24 cellular contexts compared by ENCODE assay signal in the genomic region with DNA sequence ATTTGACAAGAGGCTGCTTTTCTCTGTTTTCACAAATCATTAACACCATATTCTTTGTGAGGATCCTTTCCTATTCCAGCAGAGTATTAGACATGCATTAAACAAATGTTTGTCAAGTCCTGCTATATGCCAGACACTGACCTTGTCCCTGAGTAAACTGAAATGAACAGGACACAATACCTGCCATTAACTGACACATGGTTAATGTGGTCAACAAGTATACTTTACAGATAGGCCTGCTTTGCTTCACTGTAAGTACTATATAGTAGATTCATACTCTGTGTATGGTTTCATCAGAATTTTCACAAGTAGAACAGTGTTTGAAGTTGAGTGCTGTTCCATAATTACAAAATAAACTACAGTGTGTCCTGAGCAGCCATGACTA. TPM values are rescaled to one million over a fixed set of nuclear protein-coding genes. Genes with fewer than 3 reads are reported as not detected.
A peak's percentile ranks its signal among the peaks of the same experiment; 100 is the strongest.
DNase-seq lines count a peak whose midpoint lies in the region; ATAC-seq and TF ChIP-seq lines count a peak whose summit lies in the region.
"Had no signal": no experiment of that assay in that cellular context is flagged by ENCODE, and none has a peak within 500 bp of the region (broad histone marks: within the 10 kb centered on the region; RNA-seq: fewer than 3 reads in every experiment).

No MANE protein-coding gene starts in this region.

- H3K9me3 ChIP-seq in CD4-positive, CD25-positive, alpha-beta regulatory T cell (ENCODE audit: control insufficient read depth in 2 of 2, low read length in 2 of 2) = no peaks in the 10 kb centered on the region
- no peaks in the 10 kb centered on the region for H3K9me3 ChIP-seq in naive thymus-derived CD4-positive, alpha-beta T cell (ENCODE audit: control insufficient read depth in 2 of 3, low read length in 3 of 3)
- H3K9me3 ChIP-seq: esophagus squamous epithelium, prostate gland, tibial artery had no signal

- no peak for ATAC-seq in CD4-positive, CD25-positive, alpha-beta regulatory T cell (ENCODE audit: low read depth in 2 of 2)
- peak; percentile 37 for ATAC-seq in naive thymus-derived CD4-positive, alpha-beta T cell
- ATAC-seq in HG03354 (IDR thresholded peaks at IDR 0.05; ENCODE audit: poor library complexity, severe bottlenecking, unreplicated experiment) = no peak
- ATAC-seq: activated T-cell treated with anti-CD3 and anti-CD28 coated beads, Interleukin-2, amount 50 U/mL, for 72 hours; left cardiac atrium had no signal

- no peak overlapping the region for H3K27ac ChIP-seq in CD4-positive, CD25-positive, alpha-beta regulatory T cell (ENCODE audit: insufficient read depth, low read length, poor library complexity, severe bottlenecking)
- peak overlapping the region; percentile 70 for H3K27ac ChIP-seq in VCaP
- H3K27ac ChIP-seq in naive thymus-derived CD4-positive, alpha-beta T cell (ENCODE audit: low read depth, low read length) = no peak overlapping the region
- H3K27ac ChIP-seq: esophagus squamous epithelium, neural progenitor cell, prostate gland, RWPE1, SK-N-MC, tibial artery had no signal

- peaks cover 26% of the 10 kb centered on the region for H3K36me3 Mint-ChIP-seq in CD4-positive, CD25-positive, alpha-beta regulatory T cell
- peaks cover 6 to 30% (median 17%) of the 10 kb centered on the region in 5 donors for H3K36me3 Mint-ChIP-seq in naive thymus-derived CD4-positive, alpha-beta T cell

- no peaks in the 10 kb centered on the region for H3K9me3 Mint-ChIP-seq in CD4-positive, CD25-positive, alpha-beta regulatory T cell
- H3K9me3 Mint-ChIP-seq in naive thymus-derived CD4-positive, alpha-beta T cell = no peaks in the 10 kb centered on the region
- H3K9me3 Mint-ChIP-seq: activated naive CD4-positive, alpha-beta T cell treated with anti-CD3 and anti-CD28 coated beads for 36 hours; activated T-cell treated with anti-CD3 and anti-CD28 coated beads, Interleukin-2, amount 50 U/mL, for 72 hours had no signal

- DNase-seq in DMS53 (lab: John Stamatoyannopoulos, UW) (peak; percentile 20), DMS53 treated with DMSO at 0.1 percent for 48 hours (lab: John Stamatoyannopoulos, UW; ENCODE audit: unreplicated experiment) (no peak), KBM-7 (no peak), posterior vena cava (ENCODE audit: low spot score) (no peak)
- DNase-seq in CD4-positive, CD25-positive, alpha-beta regulatory T cell = no peak
- no peak for DNase-seq in naive thymus-derived CD4-positive, alpha-beta T cell
- DNase-seq: 8988T; activated CD4-positive, alpha-beta T cell treated with anti-CD3 and anti-CD28 coated beads for 1 hour; activated naive CD4-positive, alpha-beta T cell treated with anti-CD3 and anti-CD28 coated beads for 36 hours; activated T-cell treated with anti-CD3 and anti-CD28 coated beads, Interleukin-2, amount 50 U/mL, for 72 hours; cortex of kidney; DMS153; esophagus squamous epithelium; KG1; left cardiac atrium; NCI-H1436; NCI-H2081 treated with DMSO at 0.1 percent for 48 hours; tibial artery had no signal

- intact Hi-C loops in naive thymus-derived CD4-positive, alpha-beta T cell (cut with micrococcal nuclease) = no loop called here
- intact Hi-C loops in posterior vena cava (cut with DNase I) = no loop called here

- H3K4me1 Mint-ChIP-seq in CD4-positive, CD25-positive, alpha-beta regulatory T cell = peaks cover 52 to 90% (median 75%) of the 10 kb centered on the region in 4 donors
- peaks cover 49 to 91% (median 86%) of the 10 kb centered on the region in 7 donors for H3K4me1 Mint-ChIP-seq in naive thymus-derived CD4-positive, alpha-beta T cell

- H3K27me3 ChIP-seq in CD4-positive, CD25-positive, alpha-beta regulatory T cell (ENCODE audit: control insufficient read depth, insufficient read depth, low read length) = no peaks in the 10 kb centered on the region
- H3K27me3 ChIP-seq in naive thymus-derived CD4-positive, alpha-beta T cell (ENCODE audit: control insufficient read depth in 2 of 2, insufficient read depth in 2 of 2, low read length in 2 of 2) = no peaks in the 10 kb centered on the region
- H3K27me3 ChIP-seq: esophagus squamous epithelium, neural progenitor cell, tibial artery had no signal

- no peak overlapping the region for H3K4me3 ChIP-seq in CD4-positive, CD25-positive, alpha-beta regulatory T cell (ENCODE audit: low read depth, low read length)
- H3K4me3 ChIP-seq in naive thymus-derived CD4-positive, alpha-beta T cell (ENCODE audit: low read length) = no peak overlapping the region
- H3K4me3 ChIP-seq: esophagus squamous epithelium, neural progenitor cell, prostate gland, SK-N-MC, tibial artery had no signal

- in situ Hi-C loops in KBM-7 (cut with MboI; ENCODE audit: low pct_unique_long_range_greater_than_20kb, low sequenced_read_pairs) = no loop called here

- POLR2A ChIA-PET in naive thymus-derived CD4-positive, alpha-beta T cell (lab: Charles Lee) = no interaction called here

- H3K36me3 ChIP-seq in CD4-positive, CD25-positive, alpha-beta regulatory T cell (ENCODE audit: control insufficient read depth, insufficient read depth, low read length) = peaks cover 35% of the 10 kb centered on the region
- H3K36me3 ChIP-seq in naive thymus-derived CD4-positive, alpha-beta T cell (ENCODE audit: control insufficient read depth in 2 of 3, insufficient read depth in 3 of 3, low read length in 3 of 3) = peaks cover 0 to 13% (median 0%) of the 10 kb centered on the region in 3 experiments
- H3K36me3 ChIP-seq: prostate gland had no signal

- no peak overlapping the region for H3K27ac Mint-ChIP-seq in CD4-positive, CD25-positive, alpha-beta regulatory T cell
- H3K27ac Mint-ChIP-seq in naive thymus-derived CD4-positive, alpha-beta T cell = peak overlapping the region in 2 of 9 donors; percentile 18 to 32
- H3K27ac Mint-ChIP-seq: activated naive CD4-positive, alpha-beta T cell treated with anti-CD3 and anti-CD28 coated beads for 36 hours; neural progenitor cell had no signal

- H3K4me1 ChIP-seq in CD4-positive, CD25-positive, alpha-beta regulatory T cell (ENCODE audit: control insufficient read depth, insufficient read depth, low read length, poor library complexity, severe bottlenecking) = peaks cover 42% of the 10 kb centered on the region
- H3K4me1 ChIP-seq in naive thymus-derived CD4-positive, alpha-beta T cell (ENCODE audit: control insufficient read depth in 2 of 2, insufficient read depth in 2 of 2, low read length in 2 of 2) = peaks cover 23 to 36% of the 10 kb centered on the region in 2 donors

- peak overlapping the region in 3 of 4 donors; percentile 29 to 70 (median 35) for H3K4me3 Mint-ChIP-seq in CD4-positive, CD25-positive, alpha-beta regulatory T cell
- H3K4me3 Mint-ChIP-seq in naive thymus-derived CD4-positive, alpha-beta T cell = peak overlapping the region in 3 of 10 donors; percentile 16 to 37 (median 22)
- H3K4me3 Mint-ChIP-seq: activated naive CD4-positive, alpha-beta T cell treated with anti-CD3 and anti-CD28 coated beads for 36 hours; neural progenitor cell had no signal

- no peak for TF ChIP-seq CTCF in VCaP (conservative IDR thresholded peaks at IDR 0.05)

- H3K27me3 Mint-ChIP-seq in CD4-positive, CD25-positive, alpha-beta regulatory T cell = no peaks in the 10 kb centered on the region
- no peaks in the 10 kb centered on the region for H3K27me3 Mint-ChIP-seq in naive thymus-derived CD4-positive, alpha-beta T cell

- CTCF ChIA-PET in naive thymus-derived CD4-positive, alpha-beta T cell (lab: Charles Lee) = no interaction called here

RNA-seq across cellular contexts. Expression of a gene that starts 5.9 kb away (rescaled TPM):
- 48.4 TPM for total RNA-seq in CD4-positive, CD25-positive, alpha-beta regulatory T cell
- 10 to 100 TPM; 21.8 to 25.0 (median 23.7) TPM for polyA plus RNA-seq in CD4-positive, CD25-positive, alpha-beta regulatory T cell
- 10 to 100 TPM; 35.0 to 57.3 (median 41.5) TPM for total RNA-seq in naive thymus-derived CD4-positive, alpha-beta T cell
- polyA plus RNA-seq in naive thymus-derived CD4-positive, alpha-beta T cell = 10 to 100 TPM; 15.8 to 23.7 TPM
- total RNA-seq in posterior vena cava = 10 to 100 TPM; 29.8 to 38.1 TPM
